Comparison of ENCODE assay signal across 8 cellular contexts in the genomic region with DNA sequence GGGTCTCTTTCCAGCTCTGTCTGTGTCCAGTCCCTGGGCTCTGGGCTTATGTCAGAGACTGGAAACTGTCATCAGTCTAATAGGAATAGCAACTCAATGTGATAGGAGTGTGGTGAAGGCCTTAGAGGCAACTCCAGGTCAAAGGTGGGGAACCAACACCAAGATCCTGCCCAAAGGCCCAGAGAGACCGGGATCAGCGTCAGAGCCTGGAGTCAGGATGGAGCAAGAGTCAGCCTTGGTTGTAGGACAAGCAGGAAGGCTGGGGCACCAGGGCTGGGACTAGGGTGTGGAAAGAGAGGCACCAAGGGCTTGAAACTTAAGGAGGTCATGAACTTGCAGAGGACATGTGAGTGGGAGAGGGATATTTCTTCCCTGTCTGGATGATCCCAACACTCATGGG. TPM values are rescaled to one million over a fixed set of nuclear protein-coding genes. Genes with fewer than 3 reads are reported as not detected.
DNase-seq lines count a peak whose midpoint lies in the region; ATAC-seq, FAIRE-seq and TF ChIP-seq lines count a peak whose summit lies in the region.
"Not testable (repeated sequence)": the region's sequence is repeated elsewhere in the genome, so short reads cannot be mapped to it uniquely, and the experiment has no call there.
"Had no signal": no experiment of that assay in that cellular context is flagged by ENCODE, and none has a peak within 500 bp of the region (broad histone marks: within the 10 kb centered on the region; RNA-seq: fewer than 3 reads in every experiment).

No MANE protein-coding gene starts in this region.

- not testable (repeated sequence) for H3K36me3 Mint-ChIP-seq in T-helper 17 cell (ENCODE audit: low read depth); neural crest cell (ENCODE audit: low read depth)
- H3K36me3 Mint-ChIP-seq in activated T-helper 17 cell treated with anti-CD3 and anti-CD28 coated beads, Interleukin-2, amount 50 U/mL, for 72 hours (ENCODE audit: low read depth), result peaks cover 100% of the 10 kb centered on the region
- H3K36me3 Mint-ChIP-seq in astrocyte (ENCODE audit: low read depth, unreplicated experiment), result peaks cover 30% of the 10 kb centered on the region
- peaks cover 51% of the 10 kb centered on the region for H3K36me3 Mint-ChIP-seq in central memory CD8-positive, alpha-beta T cell (ENCODE audit: insufficient read depth)

- DNase-seq in T-helper 17 cell; astrocyte (ENCODE audit: low read depth); central memory CD8-positive, alpha-beta T cell (ENCODE audit: low spot score in 2 of 2); neural crest cell (ENCODE audit: low read depth, low spot score): not testable (repeated sequence)
- DNase-seq in right lobe of liver (peak in 1 of 3 donors; percentile 44), suprapubic skin (ENCODE audit: low spot score in 2 of 2) (peak; percentile 20 to 31)

- not testable (repeated sequence) for ATAC-seq in T-helper 17 cell; activated T-helper 17 cell treated with anti-CD3 and anti-CD28 coated beads, Interleukin-2, amount 50 U/mL, for 72 hours (replicated peaks); central memory CD8-positive, alpha-beta T cell (replicated peaks; ENCODE audit: extremely low read depth, poor library complexity, severe bottlenecking); right lobe of liver

- H2AFZ ChIP-seq in astrocyte (ENCODE audit: low read depth, low read length), result not testable (repeated sequence)

- H3K9ac ChIP-seq in astrocyte (ENCODE audit: low read length), result not testable (repeated sequence)

- H3K27me3 ChIP-seq in astrocyte (ENCODE audit: insufficient read depth, low read length); right lobe of liver; suprapubic skin: not testable (repeated sequence)

- not testable (repeated sequence) for H3K9me3 Mint-ChIP-seq in activated T-helper 17 cell treated with anti-CD3 and anti-CD28 coated beads, Interleukin-2, amount 50 U/mL, for 72 hours; astrocyte (ENCODE audit: unreplicated experiment); central memory CD8-positive, alpha-beta T cell; neural crest cell

- H4K20me1 ChIP-seq in astrocyte (ENCODE audit: insufficient read depth, low read length), result peaks cover 11% of the 10 kb centered on the region

- TF ChIP-seq EP300 in suprapubic skin (IDR thresholded peaks at IDR 0.05), result not testable (repeated sequence)

- not testable (repeated sequence) for H3K27ac ChIP-seq in astrocyte (ENCODE audit: low read depth, low read length)
- peak overlapping the region in 2 of 3 donors; percentile 16 to 50 for H3K27ac ChIP-seq in right lobe of liver
- peak overlapping the region; percentile 24 for H3K27ac ChIP-seq in suprapubic skin

- H3K4me3 ChIP-seq in astrocyte (ENCODE audit: insufficient read depth, low read depth, low read length); right lobe of liver; suprapubic skin: not testable (repeated sequence)

- not testable (repeated sequence) for TF ChIP-seq POLR2A in right lobe of liver (IDR thresholded peaks at IDR 0.05); suprapubic skin (IDR thresholded peaks at IDR 0.05)

- H3K9me3 ChIP-seq in T-helper 17 cell (ENCODE audit: control insufficient read depth, low read length, poor library complexity, severe bottlenecking); astrocyte (ENCODE audit: insufficient read depth, low read depth, low read length); right lobe of liver; suprapubic skin: not testable (repeated sequence)

- not testable (repeated sequence) for FAIRE-seq in astrocyte (lab: Jason Lieb, UNC)

- intact Hi-C loops in right lobe of liver (cut with DNase I), result not testable (repeated sequence)

- not testable (repeated sequence) for H3K4me1 ChIP-seq in astrocyte (ENCODE audit: insufficient read depth, low read length)
- H3K4me1 ChIP-seq in right lobe of liver (peaks cover 3 to 34% (median 19%) of the 10 kb centered on the region in 4 donors), suprapubic skin (peaks cover 16% of the 10 kb centered on the region)

- not testable (repeated sequence) for H3K79me2 ChIP-seq in astrocyte (ENCODE audit: insufficient read depth, low read length)

- H3K27me3 Mint-ChIP-seq in T-helper 17 cell; activated T-helper 17 cell treated with anti-CD3 and anti-CD28 coated beads, Interleukin-2, amount 50 U/mL, for 72 hours; astrocyte (ENCODE audit: low read depth, unreplicated experiment); central memory CD8-positive, alpha-beta T cell; neural crest cell (ENCODE audit: low read depth): not testable (repeated sequence)

- H3K27ac Mint-ChIP-seq in T-helper 17 cell (peak overlapping the region; percentile 84), astrocyte (ENCODE audit: unreplicated experiment) (peak overlapping the region; percentile 75), neural crest cell (ENCODE audit: unreplicated experiment) (peak overlapping the region; percentile 16)
- H3K27ac Mint-ChIP-seq in activated T-helper 17 cell treated with anti-CD3 and anti-CD28 coated beads, Interleukin-2, amount 50 U/mL, for 72 hours, result peak overlapping the region; percentile 52
- H3K27ac Mint-ChIP-seq in central memory CD8-positive, alpha-beta T cell (ENCODE audit: low read depth), result peak overlapping the region; percentile 64

- not testable (repeated sequence) for H3K36me3 ChIP-seq in astrocyte (ENCODE audit: insufficient read depth, low read length); suprapubic skin
- peaks cover 0 to 24% (median 12%) of the 10 kb centered on the region in 4 donors for H3K36me3 ChIP-seq in right lobe of liver

- not testable (repeated sequence) for H3K4me3 Mint-ChIP-seq in T-helper 17 cell; activated T-helper 17 cell treated with anti-CD3 and anti-CD28 coated beads, Interleukin-2, amount 50 U/mL, for 72 hours; astrocyte (ENCODE audit: unreplicated experiment); central memory CD8-positive, alpha-beta T cell; neural crest cell

- H3K4me2 ChIP-seq in astrocyte (ENCODE audit: low read length), result not testable (repeated sequence)

- peaks cover 19% of the 10 kb centered on the region for H3K4me1 Mint-ChIP-seq in T-helper 17 cell
- H3K4me1 Mint-ChIP-seq in activated T-helper 17 cell treated with anti-CD3 and anti-CD28 coated beads, Interleukin-2, amount 50 U/mL, for 72 hours, result peaks cover 17% of the 10 kb centered on the region
- peaks cover 27% of the 10 kb centered on the region for H3K4me1 Mint-ChIP-seq in astrocyte (ENCODE audit: low read depth, unreplicated experiment)
- H3K4me1 Mint-ChIP-seq in central memory CD8-positive, alpha-beta T cell, result peaks cover 17% of the 10 kb centered on the region
- H3K4me1 Mint-ChIP-seq in neural crest cell, result peaks cover 43% of the 10 kb centered on the region

- 60% methylated on average over 1 of the region's 2 CpGs for WGBS in right lobe of liver (ENCODE audit: insufficient coverage, low coverage, low lambda C conversion rate, missing lambda C conversion rate)
- 96% methylated on average over 2 of the region's 2 CpGs for WGBS in suprapubic skin

- not testable (repeated sequence) for TF ChIP-seq CTCF in astrocyte (IDR thresholded peaks at IDR 0.05; ENCODE audit: insufficient read depth, low read depth, low read length); right lobe of liver (IDR thresholded peaks at IDR 0.05); neural crest cell (conservative IDR thresholded peaks at IDR 0.05); suprapubic skin (IDR thresholded peaks at IDR 0.05)

RNA-seq across cellular contexts. Expression of a gene that starts 9.4 kb away (rescaled TPM):
- total RNA-seq in T-helper 17 cell (10 to 100 TPM; 12.5 to 15.0 TPM), astrocyte (3.9 and 7.5 TPM in 2 replicates), right lobe of liver (100 to 1,000 TPM in 5 of 6 experiments, 10 to 100 TPM in 1; 85.1 to 299 (median 119) TPM), neural crest cell (not detected in 2 replicates), suprapubic skin (1 to 10 TPM; 1.2 to 7.3 (median 3.0) TPM)
- 10 to 100 TPM; 52.8 to 89.4 TPM for total RNA-seq in activated T-helper 17 cell treated with anti-CD3 and anti-CD28 coated beads, Interleukin-2, amount 50 U/mL, for 72 hours
- total RNA-seq: H7 had no signal

RNA-seq across cellular contexts. Expression of a gene that starts 23.0 kb away (rescaled TPM):
- total RNA-seq in T-helper 17 cell, result 10 to 100 TPM; 36.9 to 42.9 TPM
- total RNA-seq in activated T-helper 17 cell treated with anti-CD3 and anti-CD28 coated beads, Interleukin-2, amount 50 U/mL, for 72 hours, result 100 to 1,000 TPM; 105 to 116 TPM
- 77.2 and 85.1 TPM in 2 replicates for total RNA-seq in astrocyte
- total RNA-seq in right lobe of liver, result 100 to 1,000 TPM in 1 of 6 experiments, 10 to 100 TPM in 5; 40.8 to 121 (median 57.5) TPM
- total RNA-seq in neural crest cell, result 14.2 and 15.7 TPM in 2 replicates
- 10 to 100 TPM; 15.3 to 21.8 (median 17.1) TPM for total RNA-seq in suprapubic skin

Comparison
In these comparisons a context has a peak if more than half of its experiments do, and no peak if none do; other contexts are left out.
1. H3K27ac Mint-ChIP-seq: peak in every context shown above with its lines; median percentile 84 in T-helper 17 cell; 75 in astrocyte; 64 in central memory CD8-positive, alpha-beta T cell; 52 in activated T-helper 17 cell treated with anti-CD3 and anti-CD28 coated beads, Interleukin-2, amount 50 U/mL, for 72 hours; 16 in neural crest cell.